8 cellular contexts compared by ENCODE assay signal in genomic region chr1:3418600-3418999, GRCh38. TPM values are rescaled to one million over a fixed set of nuclear protein-coding genes. Genes with fewer than 3 reads are reported as not detected.
"Had no signal": no experiment of that assay in that cellular context is flagged by ENCODE, and none has a peak within 500 bp of the region (broad histone marks: within the 10 kb centered on the region; RNA-seq: fewer than 3 reads in every experiment).

No MANE protein-coding gene starts in this region.

- H3K9ac ChIP-seq: GM23248 had no signal

- DNase-seq: GM23248, GOT3, H7, IMR-90, KG1 had no signal

- ATAC-seq: HCT116, K562 had no signal

- H3K4me1 ChIP-seq: HAP-1 had no signal

- H3K27ac ChIP-seq: GM23248 had no signal

- H3K4me3 ChIP-seq: GM23248, HAP-1, K562 had no signal

- H3K36me3 ChIP-seq: HAP-1 had no signal

RNA-seq across cellular contexts. Expression of gene ARHGEF16, which starts 35.9 kb away (rescaled TPM):
- total RNA-seq: GM23248 had no signal
- polyA plus RNA-seq: GM23248 had no signal
